13 cellular contexts compared by ENCODE assay signal in genomic region chr10:113616244-113617074, GRCh38. TPM values are rescaled to one million over a fixed set of nuclear protein-coding genes. Genes with fewer than 3 reads are reported as not detected.
DNase-seq lines count a peak whose midpoint lies in the region; TF ChIP-seq lines count a peak whose summit lies in the region.
"Had no signal": no experiment of that assay in that cellular context is flagged by ENCODE, and none has a peak within 500 bp of the region (broad histone marks: within the 10 kb centered on the region; RNA-seq: fewer than 3 reads in every experiment).

No MANE protein-coding gene starts in this region.

- CTCF ChIA-PET in CD8-positive, alpha-beta memory T cell (lab: Charles Lee) = no interaction called here

- no peaks in the 10 kb centered on the region for H3K4me1 ChIP-seq in CD8-positive, alpha-beta memory T cell (ENCODE audit: insufficient read depth, low read length)
- H3K4me1 ChIP-seq in testis (no peaks in the 10 kb centered on the region), tibial artery (peaks cover 0 to 3% (median 0%) of the 10 kb centered on the region in 4 donors)

- TF ChIP-seq POLR2A in NB4 (IDR thresholded peaks at IDR 0.05; ENCODE audit: extremely low read depth, insufficient read length) (no peak), testis (IDR thresholded peaks at IDR 0.05) (no peak)

- no peaks in the 10 kb centered on the region for H3K9me3 Mint-ChIP-seq in CD8-positive, alpha-beta memory T cell
- H3K9me3 Mint-ChIP-seq: dendritic cell treated with granulocyte-macrophage colony-stimulating factor and Interleukin-4, amounts not matched to agents 40 ng/mL and 50 ng/mL, for 4 days; stimulated activated naive CD8-positive, alpha-beta T cell treated with anti-CD3 and anti-CD28 coated beads, Interleukin-15, Interleukin-2, amounts not matched to agents 100 ng/mL and 50 ng/mL, for 24 hours had no signal

- POLR2A ChIA-PET in CD8-positive, alpha-beta memory T cell (lab: Charles Lee) = no interaction called here

- WGBS in testis, 2 donors = 26 to 30% methylated on average over 5 of the region's 5 CpGs

- H3K36me3 Mint-ChIP-seq in CD8-positive, alpha-beta memory T cell = no peaks in the 10 kb centered on the region
- H3K36me3 Mint-ChIP-seq: CD4-positive, CD25-positive, alpha-beta regulatory T cell had no signal

- intact Hi-C loops in testis (cut with DNase I; ENCODE audit: low total_unique reads) (no loop called here), tibial artery (cut with DNase I; ENCODE audit: low total_unique reads) (no loop called here)

- H3K4me3 Mint-ChIP-seq in CD8-positive, alpha-beta memory T cell = no peak overlapping the region
- H3K4me3 Mint-ChIP-seq: CD4-positive, CD25-positive, alpha-beta regulatory T cell; dendritic cell treated with granulocyte-macrophage colony-stimulating factor and Interleukin-4, amounts not matched to agents 40 ng/mL and 50 ng/mL, for 4 days; stimulated activated naive CD8-positive, alpha-beta T cell treated with anti-CD3 and anti-CD28 coated beads, Interleukin-15, Interleukin-2, amounts not matched to agents 100 ng/mL and 50 ng/mL, for 24 hours had no signal

- H3K27ac Mint-ChIP-seq in CD8-positive, alpha-beta memory T cell = peak overlapping the region in 1 of 8 donors; percentile 17
- H3K27ac Mint-ChIP-seq: CD4-positive, CD25-positive, alpha-beta regulatory T cell; dendritic cell treated with granulocyte-macrophage colony-stimulating factor and Interleukin-4, amounts not matched to agents 40 ng/mL and 50 ng/mL, for 4 days; stimulated activated naive CD8-positive, alpha-beta T cell treated with anti-CD3 and anti-CD28 coated beads, Interleukin-15, Interleukin-2, amounts not matched to agents 100 ng/mL and 50 ng/mL, for 24 hours had no signal

- H3K27me3 Mint-ChIP-seq in CD8-positive, alpha-beta memory T cell = peaks cover 22 to 60% of the 10 kb centered on the region in 2 donors

- no peaks in the 10 kb centered on the region for H3K36me3 ChIP-seq in CD8-positive, alpha-beta memory T cell (ENCODE audit: insufficient read depth, low read length)
- H3K36me3 ChIP-seq in testis (ENCODE audit: low read depth, missing control alignments) (no peaks in the 10 kb centered on the region), tibial artery (no peaks in the 10 kb centered on the region)
- H3K36me3 ChIP-seq: neutrophil had no signal

- no peaks in the 10 kb centered on the region for H3K9me3 ChIP-seq in CD8-positive, alpha-beta memory T cell (ENCODE audit: low read length)
- H3K9me3 ChIP-seq in testis (no peaks in the 10 kb centered on the region), tibial artery (no peaks in the 10 kb centered on the region)
- H3K9me3 ChIP-seq: neutrophil had no signal

- H3K27ac ChIP-seq in CD8-positive, alpha-beta memory T cell (ENCODE audit: low read depth, low read length) = no peak overlapping the region
- no peak overlapping the region for H3K27ac ChIP-seq in testis
- no peak overlapping the region for H3K27ac ChIP-seq in tibial artery
- H3K27ac ChIP-seq: neutrophil had no signal

- DNase-seq in NCI-H748 (lab: John Stamatoyannopoulos, UW; ENCODE audit: unreplicated experiment) (peak; percentile 14), NCI-H748 treated with DMSO at 0.1 percent for 48 hours (lab: John Stamatoyannopoulos, UW) (no peak), NB4 (ENCODE audit: low read depth) (peak; percentile 27), fibroblast of pulmonary artery (ENCODE audit: low read depth) (peak; percentile 2), retinal pigment epithelial cell (ENCODE audit: low read depth) (no peak), testis (no peak), tibial artery (no peak)
- no peak for DNase-seq in CD8-positive, alpha-beta memory T cell
- DNase-seq: CD4-positive, CD25-positive, alpha-beta regulatory T cell; NCI-H1694 had no signal

- H3K27me3 ChIP-seq in CD8-positive, alpha-beta memory T cell (ENCODE audit: insufficient read depth, low read length, poor library complexity, severe bottlenecking) = no peaks in the 10 kb centered on the region
- no peaks in the 10 kb centered on the region for H3K27me3 ChIP-seq in testis
- peaks cover 0 to 46% of the 10 kb centered on the region in 2 donors for H3K27me3 ChIP-seq in tibial artery

- no peak overlapping the region for H3K4me3 ChIP-seq in NB4 (ENCODE audit: low read depth, low read length)
- H3K4me3 ChIP-seq in fibroblast of pulmonary artery (replicated peaks; ENCODE audit: low read depth, low read length) = no peak overlapping the region
- no peak overlapping the region for H3K4me3 ChIP-seq in retinal pigment epithelial cell (ENCODE audit: low read length)
- H3K4me3 ChIP-seq in CD8-positive, alpha-beta memory T cell (ENCODE audit: low read length) = no peak overlapping the region
- no peak overlapping the region for H3K4me3 ChIP-seq in testis
- no peak overlapping the region for H3K4me3 ChIP-seq in tibial artery

- no peaks in the 10 kb centered on the region for H3K4me1 Mint-ChIP-seq in CD8-positive, alpha-beta memory T cell

- peak; percentile 65 for TF ChIP-seq CTCF in NB4 (IDR thresholded peaks at IDR 0.05; ENCODE audit: low read depth, low read length)
- peak; percentile 28 for TF ChIP-seq CTCF in fibroblast of pulmonary artery (IDR thresholded peaks at IDR 0.05; ENCODE audit: low read length, missing control alignments)
- TF ChIP-seq CTCF in retinal pigment epithelial cell (conservative IDR thresholded peaks at IDR 0.05; ENCODE audit: low read depth, low read length) = peak; percentile 64
- TF ChIP-seq CTCF in testis (IDR thresholded peaks at IDR 0.05) = peak in 1 of 3 experiments; percentile 37
- no peak for TF ChIP-seq CTCF in tibial artery (IDR thresholded peaks at IDR 0.05)

RNA-seq across cellular contexts. Expression of gene NRAP, which starts 47.4 kb away (rescaled TPM):
- not detected for total RNA-seq in CD8-positive, alpha-beta memory T cell
- not detected for polyA plus RNA-seq in CD8-positive, alpha-beta memory T cell
- 1 to 10 TPM; 2.1 to 2.8 TPM for total RNA-seq in testis
- polyA plus RNA-seq in testis (ENCODE audit: insufficient read depth, low read depth, low replicate concordance) = 7.9 TPM
- total RNA-seq: CD4-positive, CD25-positive, alpha-beta regulatory T cell had no signal
- polyA plus RNA-seq: CD4-positive, CD25-positive, alpha-beta regulatory T cell had no signal

Comparison
In these comparisons a context has a peak if more than half of its experiments do, and no peak if none do; other contexts are left out.
1. DNase-seq: peak in NCI-H748 (single experiment), NB4 (single experiment) and fibroblast of pulmonary artery (single experiment); none in NCI-H748 treated with DMSO at 0.1 percent for 48 hours (single experiment), retinal pigment epithelial cell (single experiment), CD8-positive, alpha-beta memory T cell (0 of 5), testis (single experiment) and tibial artery (0 of 2).
2. CTCF ChIP-seq: peak in NB4 (single experiment), fibroblast of pulmonary artery (single experiment) and retinal pigment epithelial cell (single experiment); none in tibial artery (0 of 2).